ENCODE assay signal across 21 cellular contexts in genomic region chr1:160455153-160455517, GRCh38. TPM values are rescaled to one million over a fixed set of nuclear protein-coding genes. Genes with fewer than 3 reads are reported as not detected.
DNase-seq lines count a peak whose midpoint lies in the region; ATAC-seq, FAIRE-seq and TF ChIP-seq lines count a peak whose summit lies in the region.
"Had no signal": no experiment of that assay in that cellular context is flagged by ENCODE, and none has a peak within 500 bp of the region (broad histone marks: within the 10 kb centered on the region; RNA-seq: fewer than 3 reads in every experiment).

No MANE protein-coding gene starts in this region.

- no peaks in the 10 kb centered on the region for H3K9me3 Mint-ChIP-seq in activated T-cell treated with anti-CD3 and anti-CD28 coated beads, Interleukin-2, amount 50 U/mL, for 72 hours
- H3K9me3 Mint-ChIP-seq in activated naive CD4-positive, alpha-beta T cell treated with anti-CD3 and anti-CD28 coated beads, Interleukin-2, amount 50 U/mL, for 72 hours = peaks cover 5 to 18% of the 10 kb centered on the region in 2 donors
- H3K9me3 Mint-ChIP-seq in stimulated activated memory B cell treated with anti-CD40 and anti-IgM and Interleukin-4, amounts not matched to agents 10 μg/mL and 1 μg/mL and 100 μg/mL, for 72 hours = no peaks in the 10 kb centered on the region
- H3K9me3 Mint-ChIP-seq: endodermal cell, H9, memory B cell had no signal

- H3K4me1 Mint-ChIP-seq in activated T-cell treated with anti-CD3 and anti-CD28 coated beads, Interleukin-2, amount 50 U/mL, for 72 hours (ENCODE audit: low read depth) = peaks cover 95% of the 10 kb centered on the region
- peaks cover 81% of the 10 kb centered on the region for H3K4me1 Mint-ChIP-seq in stimulated activated memory B cell treated with anti-CD40 and anti-IgM and Interleukin-4, amounts not matched to agents 10 μg/mL and 1 μg/mL and 100 μg/mL, for 72 hours

- H3K36me3 Mint-ChIP-seq in activated T-cell treated with anti-CD3 and anti-CD28 coated beads, Interleukin-2, amount 50 U/mL, for 72 hours (ENCODE audit: insufficient read depth in 2 of 2) = no peaks in the 10 kb centered on the region
- H3K36me3 Mint-ChIP-seq in activated naive CD4-positive, alpha-beta T cell treated with anti-CD3 and anti-CD28 coated beads, Interleukin-2, amount 50 U/mL, for 72 hours = peaks cover 4 to 7% of the 10 kb centered on the region in 2 donors
- no peaks in the 10 kb centered on the region for H3K36me3 Mint-ChIP-seq in stimulated activated memory B cell treated with anti-CD40 and anti-IgM and Interleukin-4, amounts not matched to agents 10 μg/mL and 1 μg/mL and 100 μg/mL, for 72 hours
- H3K36me3 Mint-ChIP-seq: memory B cell had no signal

- no peaks in the 10 kb centered on the region for H3K27me3 Mint-ChIP-seq in activated T-cell treated with anti-CD3 and anti-CD28 coated beads, Interleukin-2, amount 50 U/mL, for 72 hours (ENCODE audit: low read depth)
- H3K27me3 Mint-ChIP-seq in stimulated activated memory B cell treated with anti-CD40 and anti-IgM and Interleukin-4, amounts not matched to agents 10 μg/mL and 1 μg/mL and 100 μg/mL, for 72 hours = no peaks in the 10 kb centered on the region
- H3K27me3 Mint-ChIP-seq: memory B cell had no signal

- peak overlapping the region; percentile 68 to 89 for H3K4me3 Mint-ChIP-seq in activated T-cell treated with anti-CD3 and anti-CD28 coated beads, Interleukin-2, amount 50 U/mL, for 72 hours
- H3K4me3 Mint-ChIP-seq in stimulated activated memory B cell treated with anti-CD40 and anti-IgM and Interleukin-4, amounts not matched to agents 10 μg/mL and 1 μg/mL and 100 μg/mL, for 72 hours = no peak overlapping the region
- H3K4me3 Mint-ChIP-seq: endodermal cell, H9, memory B cell had no signal

- no peak for TF ChIP-seq POLR2A in GM12892 (IDR thresholded peaks at IDR 0.05; ENCODE audit: low read depth, low read length)

- no peak for DNase-seq in activated T-cell treated with anti-CD3 and anti-CD28 coated beads, Interleukin-2, amount 50 U/mL, for 72 hours
- DNase-seq in activated T-cell treated with anti-CD3 and anti-CD28 coated beads, Interleukin-2, amount 50 U/mL, for 1 hour = no peak
- DNase-seq in GM12892 (ENCODE audit: insufficient read length) (no peak), SK-N-DZ (ENCODE audit: low spot score) (no peak), hepatic stellate cell (ENCODE audit: low spot score) (no peak), NCI-H2029 treated with DMSO at 0.1 percent for 48 hours (lab: John Stamatoyannopoulos, UW) (no peak)
- DNase-seq in activated naive CD4-positive, alpha-beta T cell treated with anti-CD3 and anti-CD28 coated beads, Interleukin-2, amount 50 U/mL, for 72 hours (ENCODE audit: low spot score in 2 of 2) = no peak
- DNase-seq: activated CD4-positive, CD25-positive, alpha-beta regulatory T cell; activated effector memory CD4-positive, alpha-beta T cell treated with Interleukin-2 at 50 U/mL for 16 hours; anterior cingulate cortex; endodermal cell; foreskin melanocyte; H9; left colon; NCI-H1092 treated with DMSO at 0.1 percent for 48 hours; NCI-H187 treated with DMSO at 0.1 percent for 48 hours; NCI-H748 treated with DMSO at 0.1 percent for 48 hours; occipital lobe; T1000 had no signal

- ATAC-seq in activated T-cell treated with anti-CD3 and anti-CD28 coated beads, Interleukin-2, amount 50 U/mL, for 72 hours (replicated peaks in 1 of 2) = peak in 1 of 2 donors; percentile 1
- no peak for ATAC-seq in activated naive CD4-positive, alpha-beta T cell treated with anti-CD3 and anti-CD28 coated beads, Interleukin-2, amount 50 U/mL, for 72 hours
- ATAC-seq in stimulated activated memory B cell treated with anti-CD40 and anti-IgM and Interleukin-4, amounts not matched to agents 10 μg/mL and 1 μg/mL and 100 μg/mL, for 72 hours = no peak
- ATAC-seq: left colon had no signal

- H3K27ac Mint-ChIP-seq in activated T-cell treated with anti-CD3 and anti-CD28 coated beads, Interleukin-2, amount 50 U/mL, for 72 hours = peak overlapping the region; percentile 99
- H3K27ac Mint-ChIP-seq in activated naive CD4-positive, alpha-beta T cell treated with anti-CD3 and anti-CD28 coated beads, Interleukin-2, amount 50 U/mL, for 72 hours = peak overlapping the region; percentile 91 to 97
- H3K27ac Mint-ChIP-seq in stimulated activated memory B cell treated with anti-CD40 and anti-IgM and Interleukin-4, amounts not matched to agents 10 μg/mL and 1 μg/mL and 100 μg/mL, for 72 hours = peak overlapping the region; percentile 62
- H3K27ac Mint-ChIP-seq: endodermal cell, H9, memory B cell had no signal

- peak; percentile 90 for FAIRE-seq in GM12892 (lab: Jason Lieb, UNC)

RNA-seq across cellular contexts. Expression of gene VANGL2, which starts 54.8 kb away (rescaled TPM):
- total RNA-seq in activated T-cell treated with anti-CD3 and anti-CD28 coated beads, Interleukin-2, amount 50 U/mL, for 72 hours = under 1 TPM; 0.28 to 0.55 TPM
- 0.47 TPM for polyA plus RNA-seq in GM12892 (2012; ENCODE audit: missing spikeins)
- under 1 TPM; 0.05 to 0.18 TPM for total RNA-seq in activated naive CD4-positive, alpha-beta T cell treated with anti-CD3 and anti-CD28 coated beads, Interleukin-2, amount 50 U/mL, for 72 hours
- 9.5 and 12.5 TPM in 2 replicates for polyA plus RNA-seq in SK-N-DZ (2014; cell fraction: cytosol; rRNA removed)
- polyA plus RNA-seq in SK-N-DZ (2014; cell fraction: nucleus; rRNA removed) = 10.0 and 16.3 TPM in 2 replicates
